In genomic region chr10:103669243-103669929, GRCh38 we compare ENCODE assay signal across 1 cellular context.
TF ChIP-seq lines count a peak whose summit lies in the region.

No MANE protein-coding gene starts in this region.

TF ChIP-seq in HEK293, 187 proteins besides CTCF, POLR2A, EP300 and RAD21 (continued from another document):
- TF ChIP-seq ZNF704 (tag by site-specific recombination; IDR thresholded peaks at IDR 0.05) (peak; percentile 6; the same call in 1 of the 2 replicates), ZNF707 (tag by site-specific recombination; IDR thresholded peaks at IDR 0.05) (no peak), ZNF366 (tag by site-specific recombination; conservative IDR thresholded peaks at IDR 0.05) (no peak), ZNF211 (tag by site-specific recombination; IDR thresholded peaks at IDR 0.05; ENCODE audit: low read depth) (no peak), KLF17 (tag by site-specific recombination; IDR thresholded peaks at IDR 0.05) (no peak)
